Comparison of ENCODE assay signal across 24 cellular contexts in genomic region chr2:86596118-86596517, GRCh38.
"Had no signal": no experiment of that assay in that cellular context is flagged by ENCODE, and none has a peak within 500 bp of the region (broad histone marks: within the 10 kb centered on the region; RNA-seq: fewer than 3 reads in every experiment).

No MANE protein-coding gene starts in this region.

- H3K27ac ChIP-seq: ascending aorta, left lung, prostate gland, skin epidermis, vagina, VCaP had no signal

- H3K4me3 ChIP-seq: ascending aorta, left lung, mucosa of descending colon, prostate gland, skin epidermis, vagina had no signal

- H3K4me1 ChIP-seq: left lung, prostate gland, vagina had no signal

- H3K27me3 ChIP-seq: ascending aorta, left lung, vagina had no signal

- H3K36me3 ChIP-seq: ascending aorta, left lung, prostate gland, vagina had no signal

- H3K9me3 ChIP-seq: ascending aorta, left lung, mucosa of descending colon, prostate gland, vagina had no signal

- DNase-seq: activated CD4-positive, alpha-beta memory T cell treated with anti-CD3 and anti-CD28 coated beads for 36 hours; activated CD4-positive, alpha-beta T cell treated with anti-CD3 and anti-CD28 coated beads for 4 hours; activated CD8-positive, alpha-beta memory T cell treated with anti-CD3 and anti-CD28 coated beads, Interleukin-2, amount 50 U/mL, for 4 hours; activated effector memory CD4-positive, alpha-beta T cell treated with anti-CD3 and anti-CD28 coated beads, Interleukin-2, amount 50 U/mL, for 16 hours; activated naive CD4-positive, alpha-beta T cell treated with anti-CD3 and anti-CD28 coated beads for 36 hours; activated naive CD8-positive, alpha-beta T cell treated with anti-CD3 and anti-CD28 coated beads, Interleukin-2, amount 10 ng/mL, durations not matched to agents 7 days and 5 days; activated T-cell treated with anti-CD3 and anti-CD28 coated beads, Interleukin-2, amount 50 U/mL, for 1 hour; caudate nucleus; cortex of kidney; effector memory CD8-positive, alpha-beta T cell; erythroblast; kidney glomerular epithelial cell; left lung; mucosa of descending colon; stimulated activated CD4-positive, alpha-beta T cell treated with anti-CD3 and anti-CD28 coated beads, Interleukin-12 subunit alpha, Interleukin-12 subunit beta, amount 100 ng/mL, for 4 hours; stimulated activated CD4-positive, alpha-beta T cell treated with anti-CD3 and anti-CD28 coated beads, Interleukin-4, amount 100 ng/mL, for 24 hours; stimulated activated naive CD8-positive, alpha-beta T cell treated with anti-CD3 and anti-CD28 coated beads, Interleukin-15, amount 100 ng/mL, for 72 hours; substantia nigra had no signal

- ATAC-seq: effector memory CD8-positive, alpha-beta T cell; left lung; mucosa of descending colon; stimulated activated effector memory CD8-positive, alpha-beta T cell treated with anti-CD3 and anti-CD28 coated beads, Interleukin-12 subunit alpha, Interleukin-12 subunit beta, amount 100 ng/mL, for 72 hours; stimulated activated naive CD8-positive, alpha-beta T cell treated with anti-CD3 and anti-CD28 coated beads, Interleukin-15, amount 100 ng/mL, for 72 hours had no signal
